Comparison of ENCODE assay signal across 14 cellular contexts in the genomic region with DNA sequence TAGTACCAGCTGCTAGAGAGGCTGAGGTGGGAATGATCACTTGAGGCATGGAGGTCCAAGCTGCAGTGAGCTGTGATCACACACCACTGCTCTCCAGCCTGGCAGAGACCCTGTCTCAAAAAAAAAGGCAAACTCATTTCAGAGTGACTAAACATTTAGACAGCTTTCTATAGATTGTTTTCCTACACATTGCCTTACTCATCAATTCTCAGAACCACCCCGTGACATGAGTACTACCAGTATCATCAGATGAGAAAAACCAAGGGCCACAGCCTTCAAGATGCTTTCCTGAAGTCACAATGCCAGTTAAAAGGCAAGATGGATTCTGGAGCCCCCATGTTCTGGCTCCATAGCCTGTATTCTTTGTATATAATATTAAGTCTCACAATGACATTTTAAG. TPM values are rescaled to one million over a fixed set of nuclear protein-coding genes. Genes with fewer than 3 reads are reported as not detected.
A peak's percentile ranks its signal among the peaks of the same experiment; 100 is the strongest.
DNase-seq lines count a peak whose midpoint lies in the region; ATAC-seq lines count a peak whose summit lies in the region.
"Had no signal": no experiment of that assay in that cellular context is flagged by ENCODE, and none has a peak within 500 bp of the region (broad histone marks: within the 10 kb centered on the region; RNA-seq: fewer than 3 reads in every experiment).

No MANE protein-coding gene starts in this region.

- intact Hi-C loops in head of caudate nucleus (cut with DNase I), result no loop called here

- H3K9me3 ChIP-seq in NT2/D1 (ENCODE audit: insufficient read depth, low read length), result peaks cover 8% of the 10 kb centered on the region
- H3K9me3 ChIP-seq: testis had no signal

- peak; percentile 38 for DNase-seq in stimulated activated CD4-positive, alpha-beta T cell treated with anti-CD3 and anti-CD28 coated beads, Interleukin-1b, Interleukin-23, amount 100 ng/mL, for 48 hours
- DNase-seq in stimulated activated CD4-positive, alpha-beta T cell treated with anti-CD3 and anti-CD28 coated beads, Interleukin-4, amount 100 ng/mL, for 1 hour, result no peak
- DNase-seq in NT2/D1 (ENCODE audit: low read depth, low spot score) (no peak), LoVo (ENCODE audit: low spot score) (no peak), NCI-H748 treated with DMSO at 0.1 percent for 48 hours (lab: John Stamatoyannopoulos, UW) (no peak), head of caudate nucleus (no peak)
- DNase-seq in activated naive CD8-positive, alpha-beta T cell treated with anti-CD3 and anti-CD28 coated beads for 36 hours, result no peak
- peak; percentile 9 to 57 for DNase-seq in stimulated activated effector memory CD8-positive, alpha-beta T cell treated with anti-CD3 and anti-CD28 coated beads, Interleukin-12 subunit alpha, Interleukin-12 subunit beta, amount 100 ng/mL, for 72 hours (ENCODE audit: low spot score in 2 of 2)
- DNase-seq: central memory CD4-positive, alpha-beta T cell; left ventricle myocardium inferior; NCI-H146; SHP77; T1000; testis had no signal

- peaks cover 56% of the 10 kb centered on the region for H3K36me3 ChIP-seq in NT2/D1 (ENCODE audit: insufficient read depth, insufficient read length, low read length)

- no peaks in the 10 kb centered on the region for H3K4me1 ChIP-seq in NT2/D1 (ENCODE audit: insufficient read depth, insufficient read length)

- H3K27me3 ChIP-seq in NT2/D1 (ENCODE audit: insufficient read depth, insufficient read length), result peaks cover 10% of the 10 kb centered on the region
- H3K27me3 ChIP-seq: testis had no signal

- H3K27me3 Mint-ChIP-seq in activated naive CD8-positive, alpha-beta T cell treated with anti-CD3 and anti-CD28 coated beads for 36 hours, result peaks cover 3% of the 10 kb centered on the region

- peak overlapping the region; percentile 81 for H3K27ac Mint-ChIP-seq in activated naive CD8-positive, alpha-beta T cell treated with anti-CD3 and anti-CD28 coated beads for 36 hours
- peak overlapping the region; percentile 100 for H3K27ac Mint-ChIP-seq in stimulated activated effector memory CD8-positive, alpha-beta T cell treated with anti-CD3 and anti-CD28 coated beads, Interleukin-12 subunit alpha, Interleukin-12 subunit beta, amount 100 ng/mL, for 72 hours

- no peak overlapping the region for H3K4me3 ChIP-seq in NT2/D1 (ENCODE audit: insufficient read length, low read depth)
- H3K4me3 ChIP-seq: left ventricle myocardium inferior, testis had no signal

- H3K4me1 Mint-ChIP-seq in activated naive CD8-positive, alpha-beta T cell treated with anti-CD3 and anti-CD28 coated beads for 36 hours, result peaks cover 17% of the 10 kb centered on the region
- peaks cover 38% of the 10 kb centered on the region for H3K4me1 Mint-ChIP-seq in stimulated activated effector memory CD8-positive, alpha-beta T cell treated with anti-CD3 and anti-CD28 coated beads, Interleukin-12 subunit alpha, Interleukin-12 subunit beta, amount 100 ng/mL, for 72 hours

- peak overlapping the region; percentile 14 for H3K9ac ChIP-seq in NT2/D1 (ENCODE audit: insufficient read length, low read depth)

- peaks cover 4% of the 10 kb centered on the region for H3K9me3 Mint-ChIP-seq in activated naive CD8-positive, alpha-beta T cell treated with anti-CD3 and anti-CD28 coated beads for 36 hours
- H3K9me3 Mint-ChIP-seq in stimulated activated effector memory CD8-positive, alpha-beta T cell treated with anti-CD3 and anti-CD28 coated beads, Interleukin-12 subunit alpha, Interleukin-12 subunit beta, amount 100 ng/mL, for 72 hours, result no peaks in the 10 kb centered on the region

- H3K4me3 Mint-ChIP-seq in activated naive CD8-positive, alpha-beta T cell treated with anti-CD3 and anti-CD28 coated beads for 36 hours, result peak overlapping the region; percentile 34
- peak overlapping the region; percentile 100 for H3K4me3 Mint-ChIP-seq in stimulated activated effector memory CD8-positive, alpha-beta T cell treated with anti-CD3 and anti-CD28 coated beads, Interleukin-12 subunit alpha, Interleukin-12 subunit beta, amount 100 ng/mL, for 72 hours

- peaks cover 21% of the 10 kb centered on the region for H3K36me3 Mint-ChIP-seq in activated naive CD8-positive, alpha-beta T cell treated with anti-CD3 and anti-CD28 coated beads for 36 hours
- peaks cover 76% of the 10 kb centered on the region for H3K36me3 Mint-ChIP-seq in stimulated activated effector memory CD8-positive, alpha-beta T cell treated with anti-CD3 and anti-CD28 coated beads, Interleukin-12 subunit alpha, Interleukin-12 subunit beta, amount 100 ng/mL, for 72 hours

- peak; percentile 71 for ATAC-seq in stimulated activated effector memory CD8-positive, alpha-beta T cell treated with anti-CD3 and anti-CD28 coated beads, Interleukin-12 subunit alpha, Interleukin-12 subunit beta, amount 100 ng/mL, for 72 hours

RNA-seq across cellular contexts. Expression of a gene that starts 1.9 kb away (rescaled TPM):
- 100 to 1,000 TPM in 1 of 2 experiments, 10 to 100 TPM in 1; 89.4 to 102 TPM for total RNA-seq in activated naive CD8-positive, alpha-beta T cell treated with anti-CD3 and anti-CD28 coated beads for 36 hours

RNA-seq across cellular contexts. Expression of a gene that starts 22.4 kb away (rescaled TPM):
- total RNA-seq in activated naive CD8-positive, alpha-beta T cell treated with anti-CD3 and anti-CD28 coated beads for 36 hours, result under 1 TPM; 0.92 to 0.97 TPM
- total RNA-seq: left ventricle myocardium inferior had no signal

RNA-seq across cellular contexts. Expression of a gene that starts 40.1 kb away (rescaled TPM):
- total RNA-seq in activated naive CD8-positive, alpha-beta T cell treated with anti-CD3 and anti-CD28 coated beads for 36 hours, result 10 to 100 TPM; 18.9 to 19.6 TPM

RNA-seq across cellular contexts. Expression of a gene that starts 47.3 kb away (rescaled TPM):
- total RNA-seq in activated naive CD8-positive, alpha-beta T cell treated with anti-CD3 and anti-CD28 coated beads for 36 hours, result 1 to 10 TPM; 4.1 to 4.4 TPM

Comparison
In these comparisons a context has a peak if more than half of its experiments do, and no peak if none do; other contexts are left out.
1. DNase-seq: peak in stimulated activated CD4-positive, alpha-beta T cell treated with anti-CD3 and anti-CD28 coated beads, Interleukin-1b, Interleukin-23, amount 100 ng/mL, for 48 hours (single experiment) and stimulated activated effector memory CD8-positive, alpha-beta T cell treated with anti-CD3 and anti-CD28 coated beads, Interleukin-12 subunit alpha, Interleukin-12 subunit beta, amount 100 ng/mL, for 72 hours (2 of 2); none in stimulated activated CD4-positive, alpha-beta T cell treated with anti-CD3 and anti-CD28 coated beads, Interleukin-4, amount 100 ng/mL, for 1 hour (single experiment), NT2/D1 (single experiment), activated naive CD8-positive, alpha-beta T cell treated with anti-CD3 and anti-CD28 coated beads for 36 hours (single experiment), LoVo (single experiment), NCI-H748 treated with DMSO at 0.1 percent for 48 hours (single experiment) and head of caudate nucleus (0 of 42).